ENCODE assay signal across 3 cellular contexts in the genomic region with DNA sequence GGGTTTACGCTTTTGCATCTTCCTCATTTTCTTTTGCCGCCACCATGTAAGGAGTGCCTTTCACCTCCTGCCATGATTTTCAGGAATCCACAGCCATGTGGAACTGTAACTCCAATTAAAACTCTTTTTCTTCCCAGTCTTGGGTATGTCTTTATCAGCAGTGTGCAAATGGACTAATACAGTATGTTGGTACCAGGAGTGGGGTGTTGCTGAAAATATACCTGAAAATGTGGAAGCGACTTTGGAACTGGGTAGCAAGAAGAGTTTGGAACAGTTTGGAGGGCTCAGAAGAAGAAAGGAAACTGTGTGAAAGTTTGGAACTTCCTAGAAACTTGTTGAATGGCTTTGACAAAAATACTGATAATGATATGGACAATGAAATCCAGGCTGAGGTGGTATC.
A peak's percentile ranks its signal among the peaks of the same experiment; 100 is the strongest.
DNase-seq lines count a peak whose midpoint lies in the region; ATAC-seq, FAIRE-seq and TF ChIP-seq lines count a peak whose summit lies in the region.
"Not testable (repeated sequence)": the region's sequence is repeated elsewhere in the genome, so short reads cannot be mapped to it uniquely, and the experiment has no call there.

No MANE protein-coding gene starts in this region.

- not testable (repeated sequence) for H3K4me3 ChIP-seq in HEK293 (ENCODE audit: low read depth, low read length); K562; H1 (ENCODE audit: extremely low read depth in 1 of 4, insufficient read depth in 2 of 4, low read depth in 3 of 4, low read length in 4 of 4)

- H3K27me3 ChIP-seq in K562 (ENCODE audit: control insufficient read depth in 2 of 2, insufficient read depth in 2 of 2, low read length in 2 of 2); H1 (replicated peaks in 1 of 4; ENCODE audit: control insufficient read depth in 3 of 4, extremely low read depth in 1 of 4, insufficient read depth in 3 of 4, low read length in 3 of 4): not testable (repeated sequence)

- not testable (repeated sequence) for H3K79me2 ChIP-seq in K562 (ENCODE audit: control insufficient read depth, insufficient read depth, low read length); H1 (ENCODE audit: control insufficient read depth in 1 of 2, insufficient read depth in 2 of 2, low read length in 2 of 2)

- H3K27ac ChIP-seq in HEK293 (ENCODE audit: extremely low read depth, low read depth, low read length); K562 (ENCODE audit: extremely low read depth, low read depth, low read length); H1 (ENCODE audit: low read depth, low read length): not testable (repeated sequence)

- not testable (repeated sequence) for H3K4ac ChIP-seq in H1 (replicated peaks; ENCODE audit: insufficient read length, low read depth, low read length)

- not testable (repeated sequence) for TF ChIP-seq EP300 in K562 (IDR thresholded peaks at IDR 0.05; ENCODE audit: low read length); H1 (IDR thresholded peaks at IDR 0.05; ENCODE audit: borderline replicate concordance in 1 of 2, low read depth in 2 of 2, low read length in 2 of 2)

- not testable (repeated sequence) for BruUV-seq in K562 (replicated peaks; lab: Mats Ljungman, UMichigan)

- POLR2A ChIA-PET in HEK293 (lab: Yijun Ruan, JAX); K562 (lab: Yijun Ruan, JAX); H1 (lab: Charles Lee; ENCODE audit: partially characterized antibody): not testable (repeated sequence)

- TF ChIP-seq POLR2A in K562 (conservative IDR thresholded peaks at IDR 0.05); H1 (IDR thresholded peaks at IDR 0.05; ENCODE audit: control extremely low read depth in 1 of 2, low read depth in 2 of 2, low read length in 2 of 2): not testable (repeated sequence)

- H4K91ac ChIP-seq in H1 (replicated peaks; ENCODE audit: insufficient read length, low read length): not testable (repeated sequence)

- in situ Hi-C loops in K562 (cut with MboI): not testable (repeated sequence)

- H2BK12ac ChIP-seq in H1 (ENCODE audit: low read depth, low read length): not testable (repeated sequence)

- intact Hi-C loops in K562 (cut with micrococcal nuclease): not testable (repeated sequence)

- H2AK5ac ChIP-seq in H1 (ENCODE audit: low read depth, low read length): not testable (repeated sequence)

- not testable (repeated sequence) for TF ChIP-seq CTCF in HEK293 (tag by site-specific recombination; IDR thresholded peaks at IDR 0.05); K562 (IDR thresholded peaks at IDR 0.05 in 2 of 3, conservative IDR thresholded peaks at IDR 0.05 in 1 of 3; ENCODE audit: insufficient read depth in 2 of 3, low read depth in 1 of 3, low read length in 3 of 3); H1 (IDR thresholded peaks at IDR 0.05; ENCODE audit: control extremely low read depth in 1 of 3, insufficient read depth in 1 of 3, low read depth in 1 of 3, low read length in 3 of 3)

- H3K56ac ChIP-seq in H1 (replicated peaks; ENCODE audit: insufficient read length, low read depth, low read length): not testable (repeated sequence)

- not testable (repeated sequence) for DNase-seq in K562 (ENCODE audit: extremely low read depth in 1 of 4, low spot score in 3 of 4); H1 (ENCODE audit: low read depth in 1 of 2, low spot score in 2 of 2)

- not testable (repeated sequence) for H2AFZ ChIP-seq in K562 (ENCODE audit: low read depth, low read length); H1 (ENCODE audit: low read length)

- TF ChIP-seq RAD21 in K562 (CRISPR knock-in tag; conservative IDR thresholded peaks at IDR 0.05 in 1 of 2, IDR thresholded peaks at IDR 0.05 in 1 of 2); H1 (IDR thresholded peaks at IDR 0.05 in 1 of 2, conservative IDR thresholded peaks at IDR 0.05 in 1 of 2; ENCODE audit: low read depth in 2 of 2, low read length in 2 of 2): not testable (repeated sequence)

- FAIRE-seq in K562 (lab: Jason Lieb, UNC); H1 (lab: Jason Lieb, UNC): not testable (repeated sequence)

- H2BK15ac ChIP-seq in H1 (ENCODE audit: low read length): not testable (repeated sequence)

- not testable (repeated sequence) for H2BK20ac ChIP-seq in H1 (ENCODE audit: low read length)

- not testable (repeated sequence) for H4K5ac ChIP-seq in H1 (ENCODE audit: insufficient read length, low read depth, low read length)

- WGBS in K562 (ENCODE audit: insufficient coverage, low coverage, missing lambda C conversion rate): 6% methylated on average over 3 of the region's 3 CpGs
- 92% methylated on average over 3 of the region's 3 CpGs; no CpG with 5 or more reads in 1 of the 2 experiments for whole genome bisulfite sequencing in H1 (ENCODE audit: extremely low coverage in 1 of 2, insufficient coverage in 1 of 2, insufficient read length in 1 of 2, insufficient replicate concordance in 2 of 2, low coverage in 1 of 2, low lambda C conversion rate in 2 of 2, missing lambda C conversion rate in 1 of 2), 2 experiments

- CTCF ChIA-PET in HEK293 (lab: Yijun Ruan, JAX); K562 (lab: Yijun Ruan, JAX; ENCODE audit: low intra/inter-chr PET ratio); H1 (lab: Charles Lee; ENCODE audit: partially characterized antibody): not testable (repeated sequence)

- H3K4me2 ChIP-seq in K562 (ENCODE audit: insufficient read depth, low read length); H1 (ENCODE audit: insufficient read depth in 1 of 2, low read depth in 2 of 2, low read length in 2 of 2): not testable (repeated sequence)

- H3K4me1 ChIP-seq in HEK293 (ENCODE audit: control insufficient read depth, insufficient read depth, low read length); K562 (replicated peaks in 1 of 2; ENCODE audit: control insufficient read depth in 2 of 2, insufficient read depth in 2 of 2, low read length in 2 of 2); H1 (replicated peaks in 1 of 4; ENCODE audit: control insufficient read depth in 3 of 4, insufficient read depth in 4 of 4, low read length in 3 of 4): not testable (repeated sequence)

- H3K9me1 ChIP-seq in K562 (ENCODE audit: control insufficient read depth, insufficient read depth, low read length): not testable (repeated sequence)

- H3K9me3 ChIP-seq in HEK293 (ENCODE audit: control insufficient read depth, insufficient read depth, low read depth, low read length); K562 (replicated peaks; ENCODE audit: control insufficient read depth, insufficient read depth, low read depth, low read length): not testable (repeated sequence)
- peaks cover 19 to 24% of the 10 kb centered on the region in 2 experiments for H3K9me3 ChIP-seq in H1 (ENCODE audit: insufficient read depth in 2 of 2, low read depth in 1 of 2, low read length in 1 of 2)

- H3K36me3 ChIP-seq in HEK293 (ENCODE audit: control insufficient read depth in 2 of 2, insufficient read depth in 1 of 2, low read length in 2 of 2); K562 (ENCODE audit: control insufficient read depth, insufficient read depth, low read length): not testable (repeated sequence)
- peaks cover 0 to 13% (median 0%) of the 10 kb centered on the region in 4 experiments; a peak in 2 of 8 replicates for H3K36me3 ChIP-seq in H1 (ENCODE audit: control insufficient read depth in 2 of 4, insufficient read depth in 4 of 4, low read length in 3 of 4)

- not testable (repeated sequence) for H4K20me1 ChIP-seq in K562 (replicated peaks; ENCODE audit: control insufficient read depth, insufficient read depth, low read length); H1 (replicated peaks in 1 of 2; ENCODE audit: control insufficient read depth in 1 of 2, insufficient read depth in 2 of 2, low read length in 2 of 2)

- not testable (repeated sequence) for H3K18ac ChIP-seq in H1 (ENCODE audit: extremely low read depth, low read length)

- H3K14ac ChIP-seq in H1 (ENCODE audit: insufficient read length): not testable (repeated sequence)

- H3K79me1 ChIP-seq in H1 (ENCODE audit: low read depth, low read length): not testable (repeated sequence)

- not testable (repeated sequence) for H3K23me2 ChIP-seq in H1 (ENCODE audit: low read depth, low read length)

- H4K8ac ChIP-seq in H1 (ENCODE audit: extremely low read depth, insufficient read depth, low read length): not testable (repeated sequence)

- not testable (repeated sequence) for H2BK120ac ChIP-seq in H1 (replicated peaks; ENCODE audit: low read depth, low read length)

- H3K9ac ChIP-seq in K562 (ENCODE audit: insufficient read depth in 1 of 2, low read depth in 2 of 2, low read length in 2 of 2); H1 (replicated peaks in 1 of 4; ENCODE audit: extremely low read depth in 1 of 4, low read depth in 3 of 4, low read length in 3 of 4): not testable (repeated sequence)

- not testable (repeated sequence) for H2BK5ac ChIP-seq in H1 (ENCODE audit: low read depth, low read length)

- not testable (repeated sequence) for H3K23ac ChIP-seq in H1 (ENCODE audit: insufficient read length)

- not testable (repeated sequence) for ATAC-seq in K562

TF ChIP-seq in HEK293, 187 proteins besides CTCF, POLR2A, EP300 and RAD21:
- TF ChIP-seq ZNF707 (tag by site-specific recombination; IDR thresholded peaks at IDR 0.05): peak; percentile 82

TF ChIP-seq in K562, 482 proteins besides CTCF, POLR2A, EP300 and RAD21:
- peak; percentile 73; the same call in 1 of the 2 replicates for TF ChIP-seq ZNF707 (CRISPR knock-in tag; conservative IDR thresholded peaks at IDR 0.05)

TF ChIP-seq in H1, 55 proteins besides CTCF, POLR2A, EP300 and RAD21:
- TF ChIP-seq CBX5 (IDR thresholded peaks at IDR 0.05; ENCODE audit: low read depth, low read length): 0 out of 2 replicates have a peak, but pooled peaks have one; percentile 37
